Comparison of ENCODE assay signal across 12 cellular contexts in genomic region chr10:71621263-71621751, GRCh38.
DNase-seq lines count a peak whose midpoint lies in the region; ATAC-seq and TF ChIP-seq lines count a peak whose summit lies in the region.
"Had no signal": no experiment of that assay in that cellular context is flagged by ENCODE, and none has a peak within 500 bp of the region (broad histone marks: within the 10 kb centered on the region; RNA-seq: fewer than 3 reads in every experiment).

No MANE protein-coding gene starts in this region.

- no peaks in the 10 kb centered on the region for H3K9me3 Mint-ChIP-seq in neural crest cell
- no peaks in the 10 kb centered on the region for H3K9me3 Mint-ChIP-seq in activated T-helper 17 cell treated with anti-CD3 and anti-CD28 coated beads, Interleukin-2, amount 50 U/mL, for 72 hours
- H3K9me3 Mint-ChIP-seq: stimulated activated effector memory CD8-positive, alpha-beta T cell treated with anti-CD3 and anti-CD28 coated beads, Interleukin-12 subunit alpha, Interleukin-12 subunit beta, amount 100 ng/mL, for 72 hours had no signal

- H3K4me3 ChIP-seq in gastroesophageal sphincter (no peak overlapping the region), aorta (ENCODE audit: low read length in 2 of 2) (no peak overlapping the region)

- H3K4me3 Mint-ChIP-seq in neural crest cell, result peak overlapping the region; percentile 21
- no peak overlapping the region for H3K4me3 Mint-ChIP-seq in activated T-helper 17 cell treated with anti-CD3 and anti-CD28 coated beads, Interleukin-2, amount 50 U/mL, for 72 hours
- H3K4me3 Mint-ChIP-seq: stimulated activated effector memory CD8-positive, alpha-beta T cell treated with anti-CD3 and anti-CD28 coated beads, Interleukin-12 subunit alpha, Interleukin-12 subunit beta, amount 100 ng/mL, for 72 hours had no signal

- ATAC-seq in Right ventricle myocardium inferior, result peak; percentile 63
- peak; percentile 87 for ATAC-seq in gastroesophageal sphincter
- ATAC-seq in aorta (ENCODE audit: low FRiP score), result peak; percentile 64
- ATAC-seq in GM19324 (IDR thresholded peaks at IDR 0.05; ENCODE audit: low FRiP score, unreplicated experiment), result no peak
- no peak for ATAC-seq in activated T-helper 17 cell treated with anti-CD3 and anti-CD28 coated beads, Interleukin-2, amount 50 U/mL, for 72 hours (replicated peaks)

- H3K27me3 Mint-ChIP-seq in neural crest cell (ENCODE audit: low read depth), result no peaks in the 10 kb centered on the region
- no peaks in the 10 kb centered on the region for H3K27me3 Mint-ChIP-seq in activated T-helper 17 cell treated with anti-CD3 and anti-CD28 coated beads, Interleukin-2, amount 50 U/mL, for 72 hours

- TF ChIP-seq CTCF in gastroesophageal sphincter (IDR thresholded peaks at IDR 0.05) (no peak), neural crest cell (conservative IDR thresholded peaks at IDR 0.05) (no peak)

- DNase-seq in Right ventricle myocardium inferior (ENCODE audit: missing footprints) (no peak), cardiac septum (ENCODE audit: low spot score) (no peak), neural crest cell (ENCODE audit: low read depth, low spot score) (no peak), aorta (no peak), NCI-H1417 treated with DMSO at 0.1 percent for 48 hours (lab: John Stamatoyannopoulos, UW) (no peak)
- DNase-seq: activated T-cell treated with anti-CD3 and anti-CD28 coated beads, Interleukin-2, amount 50 U/mL, for 1 hour; NCI-H146; T-helper 1 cell had no signal

- H3K4me1 ChIP-seq in gastroesophageal sphincter (peaks cover 18 to 75% (median 37%) of the 10 kb centered on the region in 3 donors), aorta (ENCODE audit: control insufficient read depth in 1 of 2, insufficient read depth in 2 of 2, low read length in 2 of 2) (peaks cover 0 to 1% of the 10 kb centered on the region in 2 donors)

- TF ChIP-seq POLR2A in gastroesophageal sphincter (IDR thresholded peaks at IDR 0.05), result no peak

- intact Hi-C loops in Right ventricle myocardium inferior (cut with DNase I), result loop anchor here (5.0 kb wide), 1 partner anchor 304 kb away; the partner anchor contains the start of gene SLC29A3
- intact Hi-C loops in cardiac septum (cut with DNase I), result no loop called here
- intact Hi-C loops in aorta (cut with DNase I), result loop anchor here in 1 of 2 donors (10.0 kb wide), 1 partner anchor 227 kb away; the partner anchor contains the start of gene CDH23

- no peaks in the 10 kb centered on the region for H3K36me3 ChIP-seq in gastroesophageal sphincter
- no peaks in the 10 kb centered on the region for H3K36me3 ChIP-seq in aorta (ENCODE audit: control insufficient read depth in 1 of 2, insufficient read depth in 2 of 2, low read length in 1 of 2)

- no peak for TF ChIP-seq EP300 in gastroesophageal sphincter (IDR thresholded peaks at IDR 0.05)

- H3K27ac Mint-ChIP-seq in neural crest cell (ENCODE audit: unreplicated experiment), result no peak overlapping the region
- H3K27ac Mint-ChIP-seq in activated T-helper 17 cell treated with anti-CD3 and anti-CD28 coated beads, Interleukin-2, amount 50 U/mL, for 72 hours, result no peak overlapping the region

- H3K9me3 ChIP-seq in gastroesophageal sphincter, result no peaks in the 10 kb centered on the region
- no peaks in the 10 kb centered on the region for H3K9me3 ChIP-seq in aorta (ENCODE audit: control insufficient read depth, low read length)

- H3K36me3 Mint-ChIP-seq in neural crest cell (ENCODE audit: low read depth), result no peaks in the 10 kb centered on the region
- no peaks in the 10 kb centered on the region for H3K36me3 Mint-ChIP-seq in activated T-helper 17 cell treated with anti-CD3 and anti-CD28 coated beads, Interleukin-2, amount 50 U/mL, for 72 hours (ENCODE audit: low read depth)
- H3K36me3 Mint-ChIP-seq: stimulated activated effector memory CD8-positive, alpha-beta T cell treated with anti-CD3 and anti-CD28 coated beads, Interleukin-12 subunit alpha, Interleukin-12 subunit beta, amount 100 ng/mL, for 72 hours had no signal

- H3K27ac ChIP-seq in gastroesophageal sphincter (peak overlapping the region; percentile 77 to 86 (median 80)), aorta (ENCODE audit: low read depth in 1 of 2, low read length in 2 of 2) (no peak overlapping the region)

- 46 to 49% methylated on average over 7 to 8 of the region's 10 CpGs for WGBS in gastroesophageal sphincter (ENCODE audit: low coverage in 1 of 2), 2 donors
- WGBS in aorta, 2 donors, result 41 to 43% methylated on average over 10 of the region's 10 CpGs

- peaks cover 52% of the 10 kb centered on the region for H3K4me1 Mint-ChIP-seq in neural crest cell
- H3K4me1 Mint-ChIP-seq in activated T-helper 17 cell treated with anti-CD3 and anti-CD28 coated beads, Interleukin-2, amount 50 U/mL, for 72 hours, result no peaks in the 10 kb centered on the region
- H3K4me1 Mint-ChIP-seq: stimulated activated effector memory CD8-positive, alpha-beta T cell treated with anti-CD3 and anti-CD28 coated beads, Interleukin-12 subunit alpha, Interleukin-12 subunit beta, amount 100 ng/mL, for 72 hours had no signal

- H3K27me3 ChIP-seq in gastroesophageal sphincter (no peaks in the 10 kb centered on the region), aorta (ENCODE audit: control insufficient read depth in 1 of 2, insufficient read depth in 2 of 2, low read length in 1 of 2) (no peaks in the 10 kb centered on the region)

Comparison
In these comparisons a context has a peak if more than half of its experiments do, and no peak if none do; other contexts are left out.
1. ATAC-seq: peak in Right ventricle myocardium inferior (single experiment), gastroesophageal sphincter (single experiment) and aorta (single experiment); none in GM19324 (single experiment) and activated T-helper 17 cell treated with anti-CD3 and anti-CD28 coated beads, Interleukin-2, amount 50 U/mL, for 72 hours (single experiment).
2. H3K27ac ChIP-seq: peak in gastroesophageal sphincter (4 of 4); none in aorta (0 of 2).